ENCODE assay signal across 7 cellular contexts in the genomic region with DNA sequence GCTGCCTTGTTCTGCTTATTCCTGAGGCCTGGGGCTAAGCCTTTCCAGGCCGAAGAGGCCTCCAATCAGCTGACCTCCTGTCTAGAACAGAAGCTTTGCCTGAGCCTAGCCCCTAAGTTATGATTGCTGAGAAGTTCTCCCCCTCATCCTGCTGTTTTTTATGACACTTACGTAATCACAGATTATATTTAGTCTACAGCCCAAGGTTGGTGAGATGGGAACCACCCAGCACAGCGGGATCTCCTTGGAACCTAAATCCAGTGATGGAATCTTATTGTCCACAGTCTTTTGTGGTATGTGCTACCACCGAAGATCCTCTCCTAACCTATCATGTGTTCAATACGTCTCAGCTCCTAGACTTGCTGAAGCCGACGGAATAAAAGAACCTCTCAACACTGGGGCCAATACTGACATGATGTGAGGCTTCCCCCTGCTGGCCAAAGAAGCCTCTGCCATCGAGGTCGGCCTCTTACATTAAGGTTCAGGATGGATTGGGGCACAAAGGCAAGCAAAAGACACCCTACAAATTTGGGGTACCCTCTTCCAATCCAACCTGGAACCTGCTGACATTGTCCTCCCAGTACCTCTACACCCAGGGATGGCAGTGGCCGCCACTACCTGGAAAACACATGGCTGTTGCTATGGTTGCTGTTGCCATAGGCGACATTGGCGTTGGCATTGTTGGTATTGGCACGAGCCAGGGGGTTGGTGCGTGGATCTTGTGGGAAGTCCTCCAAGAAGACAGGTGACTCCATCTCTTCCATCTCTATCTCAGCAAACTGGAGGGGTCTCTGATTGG. TPM values are rescaled to one million over a fixed set of nuclear protein-coding genes. Genes with fewer than 3 reads are reported as not detected.
DNase-seq lines count a peak whose midpoint lies in the region; ATAC-seq and TF ChIP-seq lines count a peak whose summit lies in the region.

No MANE protein-coding gene starts in this region.

- no peak overlapping the region for H3K27ac Mint-ChIP-seq in activated CD4-positive, alpha-beta T cell treated with anti-CD3 and anti-CD28 coated beads, Interleukin-2, amount 10 ng/mL, durations not matched to agents 7 days and 5 days

- peaks cover 3% of the 10 kb centered on the region for H3K4me1 Mint-ChIP-seq in activated CD4-positive, alpha-beta T cell treated with anti-CD3 and anti-CD28 coated beads, Interleukin-2, amount 10 ng/mL, durations not matched to agents 7 days and 5 days

- POLR2A ChIA-PET in activated CD4-positive, alpha-beta T cell treated with anti-CD3 and anti-CD28 coated beads, Interleukin-2, amount 10 ng/mL, durations not matched to agents 7 days and 5 days (lab: Charles Lee) = no interaction called here

- no peaks in the 10 kb centered on the region for H3K9me3 Mint-ChIP-seq in activated CD4-positive, alpha-beta T cell treated with anti-CD3 and anti-CD28 coated beads, Interleukin-2, amount 10 ng/mL, durations not matched to agents 7 days and 5 days

- peak; percentile 37 for DNase-seq in NCI-H446 treated with DMSO at 0.1 percent for 48 hours (lab: John Stamatoyannopoulos, UW)
- peak; percentile 79 for DNase-seq in activated CD4-positive, alpha-beta T cell treated with anti-CD3 and anti-CD28 coated beads, Interleukin-2, amount 10 ng/mL, durations not matched to agents 7 days and 5 days
- peak; percentile 86 for DNase-seq in dermis blood vessel endothelial cell
- peak; percentile 78 to 80 for DNase-seq in lung microvascular endothelial cell (ENCODE audit: low read depth in 2 of 2)
- peak; percentile 33 to 35 for DNase-seq in stimulated activated CD8-positive, alpha-beta memory T cell treated with anti-CD3 and anti-CD28 coated beads, Interleukin-2, amount 100 ng/mL, for 1 hour (ENCODE audit: low read depth in 2 of 2)

- ATAC-seq in HG03159 (IDR thresholded peaks at IDR 0.05; ENCODE audit: unreplicated experiment) = peak; percentile 69

- peak; percentile 87 for TF ChIP-seq CTCF in GM12874 (IDR thresholded peaks at IDR 0.05; ENCODE audit: insufficient read depth, low read depth, low read length)

- no peaks in the 10 kb centered on the region for H3K36me3 Mint-ChIP-seq in activated CD4-positive, alpha-beta T cell treated with anti-CD3 and anti-CD28 coated beads, Interleukin-2, amount 10 ng/mL, durations not matched to agents 7 days and 5 days (ENCODE audit: low read depth)

- peaks cover 8% of the 10 kb centered on the region for H3K27me3 Mint-ChIP-seq in activated CD4-positive, alpha-beta T cell treated with anti-CD3 and anti-CD28 coated beads, Interleukin-2, amount 10 ng/mL, durations not matched to agents 7 days and 5 days

- CTCF ChIA-PET in activated CD4-positive, alpha-beta T cell treated with anti-CD3 and anti-CD28 coated beads, Interleukin-2, amount 10 ng/mL, durations not matched to agents 7 days and 5 days (lab: Charles Lee) = interaction anchor here (0.7 to 14.3 kb wide), 7 partner anchors 22 to 76 kb away, joined by 4 to 152 read pairs (median 5); a partner anchor contains a TSS

- no peak overlapping the region for H3K4me3 Mint-ChIP-seq in activated CD4-positive, alpha-beta T cell treated with anti-CD3 and anti-CD28 coated beads, Interleukin-2, amount 10 ng/mL, durations not matched to agents 7 days and 5 days

RNA-seq across cellular contexts. Expression of a gene that starts 19.3 kb away (rescaled TPM):
- total RNA-seq in activated CD4-positive, alpha-beta T cell treated with anti-CD3 and anti-CD28 coated beads, Interleukin-2, amount 10 ng/mL, durations not matched to agents 7 days and 5 days = 100 to 1,000 TPM; 104 to 107 TPM
- total RNA-seq in dermis blood vessel endothelial cell = 2.2 and 4.4 TPM in 2 replicates
- total RNA-seq in lung microvascular endothelial cell = 2.0 TPM in 2 replicates

Comparison
In these comparisons a context has a peak if more than half of its experiments do, and no peak if none do; other contexts are left out.
1. Peak in every context shown above with its lines: DNase-seq and ATAC-seq.
2. DNase-seq: peak in every context shown above with its lines; median percentile 86 in dermis blood vessel endothelial cell; 79 in activated CD4-positive, alpha-beta T cell treated with anti-CD3 and anti-CD28 coated beads, Interleukin-2, amount 10 ng/mL, durations not matched to agents 7 days and 5 days; 79 in lung microvascular endothelial cell; 37 in NCI-H446 treated with DMSO at 0.1 percent for 48 hours; 34 in stimulated activated CD8-positive, alpha-beta memory T cell treated with anti-CD3 and anti-CD28 coated beads, Interleukin-2, amount 100 ng/mL, for 1 hour.
3. RNA of a gene that starts 19.3 kb away (total RNA-seq): 104 to 107 TPM in activated CD4-positive, alpha-beta T cell treated with anti-CD3 and anti-CD28 coated beads, Interleukin-2, amount 10 ng/mL, durations not matched to agents 7 days and 5 days; 2.2 to 4.4 TPM in dermis blood vessel endothelial cell and 2.0 TPM in lung microvascular endothelial cell; every median in the first group is over 10 times any median in the second.